In the genomic region with DNA sequence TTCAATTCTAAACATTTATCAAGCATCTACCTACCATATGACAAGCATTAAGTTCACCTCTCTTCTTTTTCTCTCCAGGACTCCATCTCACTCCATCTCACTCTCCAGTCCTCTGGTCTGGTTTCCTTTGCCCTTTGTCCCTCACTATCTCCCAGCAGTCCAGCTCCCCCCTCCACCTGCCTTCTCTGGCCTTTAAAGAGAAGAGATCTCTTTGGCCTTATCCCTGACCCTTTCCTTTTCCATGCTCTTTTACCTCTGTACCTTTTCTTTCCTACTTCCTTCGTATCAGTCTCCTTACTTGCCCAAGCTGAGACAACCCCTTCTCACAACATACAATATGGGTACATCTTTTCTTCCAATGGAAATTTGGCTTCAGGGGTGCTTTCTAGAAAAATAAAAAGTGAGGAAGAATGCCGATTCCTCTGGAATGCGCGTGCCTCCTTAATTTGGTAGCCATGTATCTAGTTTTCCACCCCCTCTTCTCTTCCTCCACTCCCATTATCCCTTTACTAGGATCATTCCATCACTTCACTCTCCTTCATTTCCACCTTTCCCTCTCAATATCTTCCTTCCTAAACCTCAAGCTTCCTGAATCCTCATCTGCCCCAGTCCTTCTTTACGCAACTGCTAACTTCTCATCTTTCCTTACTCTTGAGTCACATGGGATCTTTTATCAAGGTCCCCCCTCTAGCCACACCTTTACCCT, we compare ENCODE assay signal across 8 cellular contexts. TPM values are rescaled to one million over a fixed set of nuclear protein-coding genes. Genes with fewer than 3 reads are reported as not detected.
A peak's percentile ranks its signal among the peaks of the same experiment; 100 is the strongest.
DNase-seq lines count a peak whose midpoint lies in the region; ATAC-seq, FAIRE-seq and TF ChIP-seq lines count a peak whose summit lies in the region.

No MANE protein-coding gene starts in this region.

- TF ChIP-seq EP300 in A549 (IDR thresholded peaks at IDR 0.05) (no peak), suprapubic skin (IDR thresholded peaks at IDR 0.05) (no peak)

- CTCF ChIA-PET in A549 (lab: Yijun Ruan, JAX), result interaction anchor here (0.9 to 1.4 kb wide), 4 partner anchors 19 to 59 kb away, joined by 3 to 4 read pairs (median 4); no protein-coding TSS in a partner anchor

- peak overlapping the region; percentile 100 for H3K4me3 ChIP-seq in A549
- H3K4me3 ChIP-seq in adrenal gland, result peak overlapping the region in 2 of 4 donors; percentile 4 to 84
- peak overlapping the region; percentile 75 to 94 for H3K4me3 ChIP-seq in kidney (ENCODE audit: low read length in 2 of 2)
- peak overlapping the region; percentile 93 for H3K4me3 ChIP-seq in suprapubic skin

- TF ChIP-seq CTCF in A549 (IDR thresholded peaks at IDR 0.05), result no peak
- no peak for TF ChIP-seq CTCF in HFFc6 (IDR thresholded peaks at IDR 0.05)
- no peak for TF ChIP-seq CTCF in adrenal gland (IDR thresholded peaks at IDR 0.05)
- no peak for TF ChIP-seq CTCF in kidney (IDR thresholded peaks at IDR 0.05; ENCODE audit: borderline replicate concordance, extremely low read depth, insufficient read depth)
- no peak for TF ChIP-seq CTCF in suprapubic skin (IDR thresholded peaks at IDR 0.05)

- peaks cover 69% of the 10 kb centered on the region for H3K4me1 Mint-ChIP-seq in HFFc6 (ENCODE audit: low read depth)

- no peaks in the 10 kb centered on the region for H3K9me3 Mint-ChIP-seq in HFFc6

- peak overlapping the region; percentile 59 to 91 for H3K9ac ChIP-seq in kidney (ENCODE audit: low read length in 2 of 2)

- H3K27me3 ChIP-seq in adrenal gland (no peaks in the 10 kb centered on the region), suprapubic skin (no peaks in the 10 kb centered on the region)

- ATAC-seq in A549 (peak; percentile 0 to 14; a peak in 4 of 6 replicates), GM19351 (IDR thresholded peaks at IDR 0.05; ENCODE audit: unreplicated experiment) (no peak), HG03521 (IDR thresholded peaks at IDR 0.05; ENCODE audit: unreplicated experiment) (no peak)

- H3K27ac Mint-ChIP-seq in HFFc6, result peak overlapping the region; percentile 99

- peaks cover 15% of the 10 kb centered on the region for H3K36me3 Mint-ChIP-seq in HFFc6 (ENCODE audit: low read depth)

- H3K9me3 ChIP-seq in A549, result no peaks in the 10 kb centered on the region
- no peaks in the 10 kb centered on the region for H3K9me3 ChIP-seq in adrenal gland (replicated peaks in 1 of 3)
- no peaks in the 10 kb centered on the region for H3K9me3 ChIP-seq in kidney (ENCODE audit: control insufficient read depth in 1 of 2, low read length in 2 of 2)
- H3K9me3 ChIP-seq in suprapubic skin, result no peaks in the 10 kb centered on the region

- H3K27ac ChIP-seq in A549 (peak overlapping the region; percentile 97 to 99), adrenal gland (peak overlapping the region; percentile 87 to 98 (median 94)), kidney (ENCODE audit: low read depth in 2 of 2, low read length in 2 of 2) (peak overlapping the region; percentile 93 to 98), suprapubic skin (peak overlapping the region; percentile 96)

- H3K4me1 ChIP-seq in A549 (peaks cover 20% of the 10 kb centered on the region), adrenal gland (replicated peaks in 1 of 2) (peaks cover 33 to 46% of the 10 kb centered on the region in 2 donors), kidney (ENCODE audit: control insufficient read depth in 1 of 2, insufficient read depth in 1 of 2, low read depth in 1 of 2, low read length in 2 of 2) (peaks cover 30 to 31% of the 10 kb centered on the region in 2 donors), suprapubic skin (peaks cover 67% of the 10 kb centered on the region)

- no peak for TF ChIP-seq POLR2A in A549 (IDR thresholded peaks at IDR 0.05; ENCODE audit: low read length)
- no peak for TF ChIP-seq POLR2A in adrenal gland (IDR thresholded peaks at IDR 0.05)
- TF ChIP-seq POLR2A in suprapubic skin (IDR thresholded peaks at IDR 0.05), result no peak

- DNase-seq in A549 (ENCODE audit: low read depth in 1 of 2, low spot score in 1 of 2), result peak in 1 of 2 experiments; percentile 51
- peak; percentile 44 for DNase-seq in HFFc6
- peak in 1 of 7 donors; percentile 47 for DNase-seq in adrenal gland
- no peak for DNase-seq in kidney
- no peak for DNase-seq in suprapubic skin (ENCODE audit: low spot score in 2 of 2)
- DNase-seq in NOMO-1 (lab: John Stamatoyannopoulos, UW; ENCODE audit: unreplicated experiment in 2 of 2), result no peak

- H3K36me3 ChIP-seq in adrenal gland (replicated peaks in 1 of 2) (peaks cover 0 to 19% of the 10 kb centered on the region in 2 donors), kidney (ENCODE audit: control insufficient read depth in 1 of 2, insufficient read depth in 2 of 2, low read length in 2 of 2) (peaks cover 0 to 8% of the 10 kb centered on the region in 2 donors), suprapubic skin (peaks cover 17% of the 10 kb centered on the region)

- FAIRE-seq in A549 (lab: Jason Lieb, UNC), result no peak
- no peak for FAIRE-seq in kidney (lab: Jason Lieb, UNC)

- POLR2A ChIA-PET in A549 (lab: Yijun Ruan, JAX), result interaction anchor here (0.5 to 2.5 kb wide), 7 partner anchors 11 to 269 kb away, joined by 3 to 24 read pairs (median 6); a partner anchor contains a TSS

- no peak for TF ChIP-seq RAD21 in A549 (conservative IDR thresholded peaks at IDR 0.05 in 1 of 2, IDR thresholded peaks at IDR 0.05 in 1 of 2)

- H3K27me3 Mint-ChIP-seq in HFFc6 (ENCODE audit: insufficient read depth), result no peaks in the 10 kb centered on the region; the same call in 1 of the 2 replicates

- peak overlapping the region; percentile 96 for H3K4me3 Mint-ChIP-seq in HFFc6

- intact Hi-C loops in adrenal gland (cut with DNase I) (no loop called here), kidney (cut with DNase I) (no loop called here)

- peak overlapping the region; percentile 93 for H3K4me2 ChIP-seq in A549

- 38% methylated on average over 5 of the region's 5 CpGs for WGBS in A549 (ENCODE audit: missing lambda C conversion rate)
- WGBS in adrenal gland, 4 donors, result 19 to 25% (median 25%) methylated on average over 5 of the region's 5 CpGs
- 16% methylated on average over 5 of the region's 5 CpGs for WGBS in suprapubic skin

RNA-seq across cellular contexts. Expression of a gene that starts 0.7 kb away (rescaled TPM):
- 40.6 and 50.0 TPM in 2 replicates for polyA plus RNA-seq in A549 (2011; rRNA removed)
- polyA plus RNA-seq in A549 (2012; cell fraction: cytosol; rRNA removed), result 47.2 and 63.8 TPM in 2 replicates
- 51.0 and 53.0 TPM in 2 replicates for polyA plus RNA-seq in A549 (2012; cell fraction: nucleus; rRNA removed)
- polyA plus RNA-seq in A549 (2017; fragmentation: RNase III; extraction: RNeasy Plus Mini Kit Qiagen cat#74134 plus additional on column Dnase treatment), result 28.7 to 30.0 TPM (median 29.4 TPM) in 3 replicates
- polyA minus RNA-seq in A549 (2011; rRNA and poly(A)+ RNA removed), result 85.6 and 105 TPM in 2 replicates
- total RNA-seq in HFFc6 (2021; fragmentation: NEBNext Ultra II Directional; extraction: Animal tissue kit (Norgen Biotek cat#: 25700)), result 100 to 1,000 TPM in 5 of 6 experiments, 10 to 100 TPM in 1; 88.8 to 114 (median 104) TPM
- 10 to 100 TPM; 51.9 to 91.9 (median 70.2) TPM for total RNA-seq in adrenal gland
- polyA plus RNA-seq in adrenal gland, result 10 to 100 TPM; 63.5 to 75.8 (median 70.1) TPM
- total RNA-seq in kidney, result 58.9 TPM
- polyA plus RNA-seq in kidney (ENCODE audit: insufficient read depth, low read depth, low replicate concordance), result 87.1 TPM
- total RNA-seq in suprapubic skin, result 10 to 100 TPM; 30.4 to 68.9 (median 42.6) TPM

RNA-seq across cellular contexts. Expression of a gene that starts 1.6 kb away (rescaled TPM):
- 49.1 and 54.1 TPM in 2 replicates for polyA plus RNA-seq in A549 (2011; rRNA removed)
- 43.5 and 54.8 TPM in 2 replicates for polyA plus RNA-seq in A549 (2012; cell fraction: cytosol; rRNA removed)
- 24.8 and 27.2 TPM in 2 replicates for polyA plus RNA-seq in A549 (2012; cell fraction: nucleus; rRNA removed)
- 46.2 to 64.1 TPM (median 62.7 TPM) in 3 replicates for polyA plus RNA-seq in A549 (2017; fragmentation: RNase III; extraction: RNeasy Plus Mini Kit Qiagen cat#74134 plus additional on column Dnase treatment)
- polyA minus RNA-seq in A549 (2011; rRNA and poly(A)+ RNA removed), result 26.5 and 26.8 TPM in 2 replicates
- total RNA-seq in HFFc6 (2021; fragmentation: NEBNext Ultra II Directional; extraction: Animal tissue kit (Norgen Biotek cat#: 25700)), result 10 to 100 TPM; 30.0 to 37.4 (median 34.7) TPM
- total RNA-seq in adrenal gland, result 100 to 1,000 TPM in 6 of 8 donors, 10 to 100 TPM in 2; 90.6 to 146 (median 116) TPM
- 100 to 1,000 TPM in 1 of 3 donors, 10 to 100 TPM in 2; 47.2 to 120 (median 93.2) TPM for polyA plus RNA-seq in adrenal gland
- total RNA-seq in kidney, result 74.1 TPM
- polyA plus RNA-seq in kidney (ENCODE audit: insufficient read depth, low read depth, low replicate concordance), result 208 TPM
- total RNA-seq in suprapubic skin, result 10 to 100 TPM; 55.7 to 73.0 (median 63.4) TPM

RNA-seq across cellular contexts. Expression of a gene that starts 7.4 kb away (rescaled TPM):
- polyA plus RNA-seq in A549 (2011; rRNA removed), result 1.4 and 1.6 TPM in 2 replicates
- 1.4 and 1.7 TPM in 2 replicates for polyA plus RNA-seq in A549 (2012; cell fraction: cytosol; rRNA removed)
- 12.0 and 13.3 TPM in 2 replicates for polyA plus RNA-seq in A549 (2012; cell fraction: nucleus; rRNA removed)
- polyA plus RNA-seq in A549 (2017; fragmentation: RNase III; extraction: RNeasy Plus Mini Kit Qiagen cat#74134 plus additional on column Dnase treatment), result 1.4 to 2.4 TPM (median 2.1 TPM) in 3 replicates
- 0.54 and 0.62 TPM in 2 replicates for polyA minus RNA-seq in A549 (2011; rRNA and poly(A)+ RNA removed)
- total RNA-seq in HFFc6 (2021; fragmentation: NEBNext Ultra II Directional; extraction: Animal tissue kit (Norgen Biotek cat#: 25700)), result 1 to 10 TPM; 6.2 to 7.6 (median 6.5) TPM
- total RNA-seq in adrenal gland, result 1 to 10 TPM in 7 of 8 donors, not detected in 1; 1.4 to 9.7 (median 2.7) TPM
- 10 to 100 TPM in 2 of 3 donors, 1 to 10 TPM in 1; 1.7 to 63.9 (median 18.1) TPM for polyA plus RNA-seq in adrenal gland
- total RNA-seq in kidney, result 13.0 TPM
- 7.1 TPM for polyA plus RNA-seq in kidney (ENCODE audit: insufficient read depth, low read depth, low replicate concordance)
- total RNA-seq in suprapubic skin, result 1 to 10 TPM in 3 of 4 donors, not detected in 1; 1.5 to 9.9 (median 4.8) TPM

RNA-seq across cellular contexts. Expression of a gene that starts 12.2 kb away (rescaled TPM):
- 1.6 and 2.0 TPM in 2 replicates for polyA plus RNA-seq in A549 (2011; rRNA removed)
- polyA plus RNA-seq in A549 (2012; cell fraction: cytosol; rRNA removed), result 1.7 and 2.0 TPM in 2 replicates
- 18.7 and 19.2 TPM in 2 replicates for polyA plus RNA-seq in A549 (2012; cell fraction: nucleus; rRNA removed)
- 2.8 to 3.1 TPM (median 2.9 TPM) in 3 replicates for polyA plus RNA-seq in A549 (2017; fragmentation: RNase III; extraction: RNeasy Plus Mini Kit Qiagen cat#74134 plus additional on column Dnase treatment)
- 0.24 and 0.37 TPM in 2 replicates for polyA minus RNA-seq in A549 (2011; rRNA and poly(A)+ RNA removed)
- 1 to 10 TPM; 3.5 to 4.4 (median 3.7) TPM for total RNA-seq in HFFc6 (2021; fragmentation: NEBNext Ultra II Directional; extraction: Animal tissue kit (Norgen Biotek cat#: 25700))
- total RNA-seq in adrenal gland, result 10 to 100 TPM in 2 of 8 donors, 1 to 10 TPM in 6; 1.3 to 22.1 (median 7.5) TPM
- 100 to 1,000 TPM in 1 of 3 donors, 10 to 100 TPM in 1, 1 to 10 TPM in 1; 4.6 to 103 (median 54.4) TPM for polyA plus RNA-seq in adrenal gland
- total RNA-seq in kidney, result 18.3 TPM
- 15.0 TPM for polyA plus RNA-seq in kidney (ENCODE audit: insufficient read depth, low read depth, low replicate concordance)
- total RNA-seq in suprapubic skin, result 10 to 100 TPM in 3 of 4 donors, 1 to 10 TPM in 1; 7.3 to 66.5 (median 15.4) TPM

RNA-seq across cellular contexts. Expression of a gene that starts 13.4 kb away (rescaled TPM):
- polyA plus RNA-seq in A549 (2011; rRNA removed) (27.0 and 27.4 TPM in 2 replicates), A549 (2017; fragmentation: RNase III; extraction: RNeasy Plus Mini Kit Qiagen cat#74134 plus additional on column Dnase treatment) (24.8 to 32.5 TPM (median 30.8 TPM) in 3 replicates), adrenal gland (100 to 1,000 TPM in 1 of 3 donors, 10 to 100 TPM in 2; 46.6 to 211 (median 85.1) TPM), kidney (ENCODE audit: insufficient read depth, low read depth, low replicate concordance) (34.6 TPM)
- polyA plus RNA-seq in A549 (2012; cell fraction: cytosol; rRNA removed), result 27.1 and 31.5 TPM in 2 replicates
- polyA plus RNA-seq in A549 (2012; cell fraction: nucleus; rRNA removed), result 44.7 and 49.7 TPM in 2 replicates
- 20.5 and 22.7 TPM in 2 replicates for polyA minus RNA-seq in A549 (2011; rRNA and poly(A)+ RNA removed)
- total RNA-seq in HFFc6 (2021; fragmentation: NEBNext Ultra II Directional; extraction: Animal tissue kit (Norgen Biotek cat#: 25700)), result 10 to 100 TPM; 50.7 to 61.4 (median 56.2) TPM
- total RNA-seq in adrenal gland (100 to 1,000 TPM in 1 of 8 donors, 10 to 100 TPM in 7; 37.4 to 109 (median 61.3) TPM), kidney (87.3 TPM), suprapubic skin (10 to 100 TPM; 51.0 to 84.7 (median 63.8) TPM)

Comparison
In these comparisons a context has a peak if more than half of its experiments do, and no peak if none do; other contexts are left out.
1. ATAC-seq: peak in A549 (2 of 2); none in GM19351 (single experiment) and HG03521 (single experiment).
2. Peak in every context shown above with its lines, with median percentiles within 50 percentile points of each other: H3K27ac ChIP-seq.